Comparison of ENCODE assay signal across 9 cellular contexts in the genomic region with DNA sequence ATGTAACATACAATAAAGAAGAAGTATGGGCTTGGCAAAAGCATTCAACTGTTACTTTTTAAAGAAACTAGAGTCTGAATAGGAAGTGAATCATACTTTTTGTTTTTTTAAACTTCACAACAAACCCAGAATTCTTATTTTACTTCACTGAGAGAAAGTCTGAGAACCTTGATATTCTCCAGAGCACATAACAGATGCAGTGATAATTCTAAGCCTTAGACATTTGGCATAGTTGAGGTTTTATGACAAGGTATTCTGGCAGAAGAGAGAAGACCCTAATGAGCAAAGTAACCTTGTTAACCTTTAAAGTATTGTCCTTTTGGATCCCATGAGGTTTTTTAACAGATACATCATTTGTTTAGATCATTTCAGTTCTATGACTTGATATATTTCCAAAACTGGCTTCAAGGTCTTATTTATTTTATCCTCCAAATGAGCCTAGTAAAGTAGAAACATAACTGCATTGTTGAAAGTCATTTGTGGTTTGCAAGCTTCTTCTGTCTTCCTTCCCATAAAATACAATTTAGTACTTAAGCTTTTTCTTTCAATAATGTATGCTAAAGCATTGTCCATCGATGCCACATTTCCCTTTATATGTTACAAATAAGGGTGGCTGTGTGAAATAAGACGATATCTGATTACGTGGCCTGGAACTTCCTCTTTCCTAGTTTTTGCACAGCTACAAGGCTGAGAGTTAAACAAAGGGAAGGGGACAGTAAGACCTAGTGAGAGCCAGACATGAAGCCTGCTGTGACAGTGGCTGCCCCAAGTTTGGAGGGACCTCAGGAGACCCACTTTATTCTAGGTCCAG.
A peak's percentile ranks its signal among the peaks of the same experiment; 100 is the strongest.
DNase-seq lines count a peak whose midpoint lies in the region; ATAC-seq and TF ChIP-seq lines count a peak whose summit lies in the region.
"Had no signal": no experiment of that assay in that cellular context is flagged by ENCODE, and none has a peak within 500 bp of the region (broad histone marks: within the 10 kb centered on the region; RNA-seq: fewer than 3 reads in every experiment).

No MANE protein-coding gene starts in this region.

- intact Hi-C loops in sciatic nerve (cut with DNase I), result no loop called here
- intact Hi-C loops in activated CD8-positive, alpha-beta T cell treated with anti-CD3 and anti-CD28 coated beads for 36 hours (cut with micrococcal nuclease), result no loop called here

- no peak overlapping the region for H3K27ac Mint-ChIP-seq in endothelial cell (ENCODE audit: unreplicated experiment)
- no peak overlapping the region for H3K27ac Mint-ChIP-seq in activated CD8-positive, alpha-beta T cell treated with anti-CD3 and anti-CD28 coated beads for 36 hours

- H3K27me3 Mint-ChIP-seq in endothelial cell (ENCODE audit: unreplicated experiment), result peaks cover 2% of the 10 kb centered on the region
- H3K27me3 Mint-ChIP-seq in activated CD8-positive, alpha-beta T cell treated with anti-CD3 and anti-CD28 coated beads for 36 hours, result peaks cover 3% of the 10 kb centered on the region

- CTCF ChIA-PET in activated CD8-positive, alpha-beta T cell treated with anti-CD3 and anti-CD28 coated beads for 36 hours (lab: Charles Lee), result no interaction called here

- H3K4me3 Mint-ChIP-seq in endothelial cell (ENCODE audit: unreplicated experiment), result no peak overlapping the region
- no peak overlapping the region for H3K4me3 Mint-ChIP-seq in activated CD8-positive, alpha-beta T cell treated with anti-CD3 and anti-CD28 coated beads for 36 hours

- TF ChIP-seq CTCF in endothelial cell (IDR thresholded peaks at IDR 0.05; ENCODE audit: unreplicated experiment), result no peak
- TF ChIP-seq CTCF in activated CD8-positive, alpha-beta T cell treated with anti-CD3 and anti-CD28 coated beads for 36 hours (IDR thresholded peaks at IDR 0.05), result no peak

- DNase-seq in NOMO-1 (lab: John Stamatoyannopoulos, UW; ENCODE audit: unreplicated experiment in 2 of 2) (peak; percentile 78 to 84), dedifferentiated amniotic fluid mesenchymal stem cell (ENCODE audit: extremely low spot score) (peak; percentile 38), sciatic nerve (ENCODE audit: low spot score) (no peak), endothelial cell (ENCODE audit: low spot score) (no peak)
- no peak for DNase-seq in activated CD4-positive, CD25-positive, alpha-beta regulatory T cell (lab: John Stamatoyannopoulos, UW)
- DNase-seq in activated CD8-positive, alpha-beta T cell treated with anti-CD3 and anti-CD28 coated beads for 36 hours, result no peak
- DNase-seq: erythroblast had no signal

- peaks cover 8% of the 10 kb centered on the region for H3K4me1 Mint-ChIP-seq in endothelial cell (ENCODE audit: unreplicated experiment)
- H3K4me1 Mint-ChIP-seq in activated CD8-positive, alpha-beta T cell treated with anti-CD3 and anti-CD28 coated beads for 36 hours (ENCODE audit: low read depth), result no peaks in the 10 kb centered on the region

- POLR2A ChIA-PET in activated CD8-positive, alpha-beta T cell treated with anti-CD3 and anti-CD28 coated beads for 36 hours (lab: Charles Lee), result no interaction called here

- H3K9me3 Mint-ChIP-seq in endothelial cell (ENCODE audit: unreplicated experiment), result no peaks in the 10 kb centered on the region
- H3K9me3 Mint-ChIP-seq in activated CD8-positive, alpha-beta T cell treated with anti-CD3 and anti-CD28 coated beads for 36 hours, result peaks cover 3% of the 10 kb centered on the region

- H3K36me3 Mint-ChIP-seq in endothelial cell (ENCODE audit: low read depth, unreplicated experiment), result no peaks in the 10 kb centered on the region
- H3K36me3 Mint-ChIP-seq in activated CD8-positive, alpha-beta T cell treated with anti-CD3 and anti-CD28 coated beads for 36 hours (ENCODE audit: low read depth), result no peaks in the 10 kb centered on the region

- ATAC-seq in GM18909 (IDR thresholded peaks at IDR 0.05; ENCODE audit: poor library complexity, unreplicated experiment) (peak; percentile 58), sciatic nerve (peak; percentile 45), HG03139 (IDR thresholded peaks at IDR 0.05; ENCODE audit: unreplicated experiment) (no peak)
- no peak for ATAC-seq in activated CD8-positive, alpha-beta T cell treated with anti-CD3 and anti-CD28 coated beads for 36 hours

Comparison
In these comparisons a context has a peak if more than half of its experiments do, and no peak if none do; other contexts are left out.
1. ATAC-seq: peak in GM18909 (single experiment) and sciatic nerve (single experiment); none in HG03139 (single experiment) and activated CD8-positive, alpha-beta T cell treated with anti-CD3 and anti-CD28 coated beads for 36 hours (single experiment).
2. DNase-seq: peak in NOMO-1 (2 of 2) and dedifferentiated amniotic fluid mesenchymal stem cell (single experiment); none in sciatic nerve (single experiment), endothelial cell (single experiment), activated CD4-positive, CD25-positive, alpha-beta regulatory T cell (0 of 4) and activated CD8-positive, alpha-beta T cell treated with anti-CD3 and anti-CD28 coated beads for 36 hours (single experiment).